Comparison of ENCODE assay signal across 10 cellular contexts in genomic region chr5:159179556-159180305, GRCh38. TPM values are rescaled to one million over a fixed set of nuclear protein-coding genes. Genes with fewer than 3 reads are reported as not detected.
DNase-seq lines count a peak whose midpoint lies in the region; ATAC-seq and TF ChIP-seq lines count a peak whose summit lies in the region.
"Had no signal": no experiment of that assay in that cellular context is flagged by ENCODE, and none has a peak within 500 bp of the region (broad histone marks: within the 10 kb centered on the region; RNA-seq: fewer than 3 reads in every experiment).

No MANE protein-coding gene starts in this region.

- H3K36me3 Mint-ChIP-seq in CD4-positive, alpha-beta T cell (ENCODE audit: low read depth): peaks cover 66% of the 10 kb centered on the region
- H3K36me3 Mint-ChIP-seq in osteocyte (ENCODE audit: unreplicated experiment): peaks cover 32% of the 10 kb centered on the region

- no peaks in the 10 kb centered on the region for H3K27me3 Mint-ChIP-seq in CD4-positive, alpha-beta T cell
- no peaks in the 10 kb centered on the region for H3K27me3 Mint-ChIP-seq in osteocyte (ENCODE audit: unreplicated experiment)

- DNase-seq in CD4-positive, alpha-beta T cell: no peak
- DNase-seq in LoVo (ENCODE audit: low spot score) (peak; percentile 19), mammary epithelial cell (no peak), osteocyte (ENCODE audit: extremely low spot score, unreplicated experiment) (no peak), DMS153 treated with DMSO at 0.1 percent for 48 hours (lab: John Stamatoyannopoulos, UW; ENCODE audit: unreplicated experiment) (no peak), epidermal melanocyte (ENCODE audit: insufficient read length, low spot score) (no peak), germinal center (ENCODE audit: low spot score) (no peak)
- DNase-seq: head of caudate nucleus, NCI-H345 had no signal

- H3K4me2 ChIP-seq in mammary epithelial cell (ENCODE audit: insufficient read depth, low read depth, low read length): peak overlapping the region; percentile 65

- no peak overlapping the region for H2AFZ ChIP-seq in mammary epithelial cell (ENCODE audit: low read depth, low read length)

- H4K20me1 ChIP-seq in mammary epithelial cell (ENCODE audit: insufficient read depth, low read length): no peaks in the 10 kb centered on the region

- H3K9ac ChIP-seq in mammary epithelial cell (ENCODE audit: insufficient read depth, low read length): peak overlapping the region; percentile 65

- intact Hi-C loops in CD4-positive, alpha-beta T cell (cut with DNase I, micrococcal nuclease): loop anchor here in 1 of 2 experiments (2.0 kb wide), 1 partner anchor 27 kb away; no protein-coding TSS in a partner anchor
- intact Hi-C loops in mammary epithelial cell (cut with micrococcal nuclease): no loop called here

- POLR2A ChIA-PET in CD4-positive, alpha-beta T cell (lab: Charles Lee): interaction anchor here (1.0 kb wide), 1 partner anchor 27 kb away, joined by 3 read pairs; no protein-coding TSS in a partner anchor

- H3K27ac ChIP-seq in CD4-positive, alpha-beta T cell (ENCODE audit: low read depth, low read length): peak overlapping the region; percentile 40
- H3K27ac ChIP-seq in mammary epithelial cell (ENCODE audit: insufficient read depth, low read depth, low read length): peak overlapping the region; percentile 99

- peak overlapping the region; percentile 70 for H3K4me3 Mint-ChIP-seq in CD4-positive, alpha-beta T cell
- H3K4me3 Mint-ChIP-seq in osteocyte (ENCODE audit: unreplicated experiment): no peak overlapping the region

- peaks cover 40% of the 10 kb centered on the region for H3K4me1 ChIP-seq in mammary epithelial cell (ENCODE audit: insufficient read depth, low read length)

- CTCF ChIA-PET in CD4-positive, alpha-beta T cell (lab: Charles Lee): interaction anchor here (1.6 kb wide), 1 partner anchor 14 kb away, joined by 3 read pairs; no protein-coding TSS in a partner anchor
- CTCF ChIA-PET in mammary epithelial cell (lab: Charles Lee; ENCODE audit: low non-redundant PET): no interaction called here

- dilution Hi-C loops in mammary epithelial cell (cut with HindIII; ENCODE audit: low sequenced_read_pairs): no loop called here

- peaks cover 82% of the 10 kb centered on the region for H3K4me1 Mint-ChIP-seq in CD4-positive, alpha-beta T cell (ENCODE audit: low read depth)
- peaks cover 72% of the 10 kb centered on the region for H3K4me1 Mint-ChIP-seq in osteocyte (ENCODE audit: unreplicated experiment)

- no peaks in the 10 kb centered on the region for H3K9me3 Mint-ChIP-seq in CD4-positive, alpha-beta T cell
- H3K9me3 Mint-ChIP-seq in osteocyte (ENCODE audit: unreplicated experiment): no peaks in the 10 kb centered on the region

- WGBS in mammary epithelial cell (ENCODE audit: low coverage, missing lambda C conversion rate): 62% methylated on average over 3 of the region's 3 CpGs

- TSS peak; percentile 70 for BruUV-seq in mammary epithelial cell (replicated peaks; lab: Mats Ljungman, UMichigan)

- H3K36me3 ChIP-seq in mammary epithelial cell (ENCODE audit: insufficient read depth, low read length): peaks cover 25% of the 10 kb centered on the region

- H3K27ac Mint-ChIP-seq in CD4-positive, alpha-beta T cell: peak overlapping the region; percentile 87
- H3K27ac Mint-ChIP-seq in osteocyte (ENCODE audit: unreplicated experiment): peak overlapping the region; percentile 79

- TF ChIP-seq CTCF in CD4-positive, alpha-beta T cell (IDR thresholded peaks at IDR 0.05): no peak
- TF ChIP-seq CTCF in mammary epithelial cell (conservative IDR thresholded peaks at IDR 0.05 in 1 of 2, IDR thresholded peaks at IDR 0.05 in 1 of 2; ENCODE audit: extremely low read depth in 1 of 2, insufficient read depth in 1 of 2, low read depth in 1 of 2, low read length in 2 of 2) (no peak), osteocyte (IDR thresholded peaks at IDR 0.05) (no peak)

- ATAC-seq in CD4-positive, alpha-beta T cell (ENCODE audit: poor library complexity): no peak
- no peak for ATAC-seq in GM19023 (IDR thresholded peaks at IDR 0.05; ENCODE audit: unreplicated experiment)

- no peaks in the 10 kb centered on the region for H3K27me3 ChIP-seq in CD4-positive, alpha-beta T cell (ENCODE audit: control insufficient read depth, insufficient read depth, low read length)
- no peaks in the 10 kb centered on the region for H3K27me3 ChIP-seq in mammary epithelial cell (ENCODE audit: insufficient read depth, low read length)

- H3K4me3 ChIP-seq in mammary epithelial cell (replicated peaks in 1 of 3; ENCODE audit: insufficient read depth in 1 of 3, low read depth in 2 of 3, low read length in 3 of 3): no peak overlapping the region

- peaks cover 74% of the 10 kb centered on the region for H3K79me2 ChIP-seq in mammary epithelial cell (ENCODE audit: insufficient read depth, low read length)

- in situ Hi-C loops in mammary epithelial cell (cut with MboI; ENCODE audit: low sequenced_read_pairs in 2 of 2): loop anchor here in 1 of 2 donors (10.0 kb wide), 1 partner anchor 85 kb away; the partner anchor contains the start of gene UBLCP1

- H3K9me3 ChIP-seq in CD4-positive, alpha-beta T cell (ENCODE audit: control insufficient read depth, low read length): no peaks in the 10 kb centered on the region
- no peaks in the 10 kb centered on the region for H3K9me3 ChIP-seq in mammary epithelial cell (replicated peaks; ENCODE audit: insufficient read depth, low read length)

RNA-seq across cellular contexts. Expression of gene RNF145, which starts 29.6 kb away (rescaled TPM):
- total RNA-seq in CD4-positive, alpha-beta T cell: 10 to 100 TPM; 83.7 to 94.4 TPM
- total RNA-seq in mammary epithelial cell (10 to 100 TPM; 63.2 to 78.9 TPM), osteocyte (93.4 and 99.8 TPM in 2 replicates)
- polyA plus RNA-seq in mammary epithelial cell: 84.8 TPM
- polyA minus RNA-seq in mammary epithelial cell: 152 TPM
